Comparison of ENCODE assay signal across 1 cellular context in genomic region chr16:67917852-67918236, GRCh38.
TF ChIP-seq lines count a peak whose summit lies in the region.

No MANE protein-coding gene starts in this region.

TF ChIP-seq in K562, 482 proteins besides CTCF, POLR2A, EP300 and RAD21 (continues in another document):
- TF ChIP-seq ILK (tag; IDR thresholded peaks at IDR 0.05; ENCODE audit: borderline replicate concordance, low read depth) = no peak
- TF ChIP-seq, protein P1, sequence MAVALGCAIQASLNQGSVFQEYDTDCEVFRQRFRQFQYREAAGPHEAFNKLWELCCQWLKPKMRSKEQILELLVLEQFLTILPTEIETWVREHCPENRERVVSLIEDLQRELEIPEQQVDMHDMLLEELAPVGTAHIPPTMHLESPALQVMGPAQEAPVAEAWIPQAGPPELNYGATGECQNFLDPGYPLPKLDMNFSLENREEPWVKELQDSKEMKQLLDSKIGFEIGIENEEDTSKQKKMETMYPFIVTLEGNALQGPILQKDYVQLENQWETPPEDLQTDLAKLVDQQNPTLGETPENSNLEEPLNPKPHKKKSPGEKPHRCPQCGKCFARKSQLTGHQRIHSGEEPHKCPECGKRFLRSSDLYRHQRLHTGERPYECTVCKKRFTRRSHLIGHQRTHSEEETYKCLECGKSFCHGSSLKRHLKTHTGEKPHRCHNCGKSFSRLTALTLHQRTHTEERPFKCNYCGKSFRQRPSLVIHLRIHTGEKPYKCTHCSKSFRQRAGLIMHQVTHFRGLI (CRISPR knock-in tag; IDR thresholded peaks at IDR 0.05) = no peak
- TF ChIP-seq NUFIP1 (IDR thresholded peaks at IDR 0.05; ENCODE audit: partially characterized antibody) = no peak
- TF ChIP-seq, protein P2, sequence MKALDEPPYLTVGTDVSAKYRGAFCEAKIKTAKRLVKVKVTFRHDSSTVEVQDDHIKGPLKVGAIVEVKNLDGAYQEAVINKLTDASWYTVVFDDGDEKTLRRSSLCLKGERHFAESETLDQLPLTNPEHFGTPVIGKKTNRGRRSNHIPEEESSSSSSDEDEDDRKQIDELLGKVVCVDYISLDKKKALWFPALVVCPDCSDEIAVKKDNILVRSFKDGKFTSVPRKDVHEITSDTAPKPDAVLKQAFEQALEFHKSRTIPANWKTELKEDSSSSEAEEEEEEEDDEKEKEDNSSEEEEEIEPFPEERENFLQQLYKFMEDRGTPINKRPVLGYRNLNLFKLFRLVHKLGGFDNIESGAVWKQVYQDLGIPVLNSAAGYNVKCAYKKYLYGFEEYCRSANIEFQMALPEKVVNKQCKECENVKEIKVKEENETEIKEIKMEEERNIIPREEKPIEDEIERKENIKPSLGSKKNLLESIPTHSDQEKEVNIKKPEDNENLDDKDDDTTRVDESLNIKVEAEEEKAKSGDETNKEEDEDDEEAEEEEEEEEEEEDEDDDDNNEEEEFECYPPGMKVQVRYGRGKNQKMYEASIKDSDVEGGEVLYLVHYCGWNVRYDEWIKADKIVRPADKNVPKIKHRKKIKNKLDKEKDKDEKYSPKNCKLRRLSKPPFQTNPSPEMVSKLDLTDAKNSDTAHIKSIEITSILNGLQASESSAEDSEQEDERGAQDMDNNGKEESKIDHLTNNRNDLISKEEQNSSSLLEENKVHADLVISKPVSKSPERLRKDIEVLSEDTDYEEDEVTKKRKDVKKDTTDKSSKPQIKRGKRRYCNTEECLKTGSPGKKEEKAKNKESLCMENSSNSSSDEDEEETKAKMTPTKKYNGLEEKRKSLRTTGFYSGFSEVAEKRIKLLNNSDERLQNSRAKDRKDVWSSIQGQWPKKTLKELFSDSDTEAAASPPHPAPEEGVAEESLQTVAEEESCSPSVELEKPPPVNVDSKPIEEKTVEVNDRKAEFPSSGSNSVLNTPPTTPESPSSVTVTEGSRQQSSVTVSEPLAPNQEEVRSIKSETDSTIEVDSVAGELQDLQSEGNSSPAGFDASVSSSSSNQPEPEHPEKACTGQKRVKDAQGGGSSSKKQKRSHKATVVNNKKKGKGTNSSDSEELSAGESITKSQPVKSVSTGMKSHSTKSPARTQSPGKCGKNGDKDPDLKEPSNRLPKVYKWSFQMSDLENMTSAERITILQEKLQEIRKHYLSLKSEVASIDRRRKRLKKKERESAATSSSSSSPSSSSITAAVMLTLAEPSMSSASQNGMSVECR (CRISPR knock-in tag; IDR thresholded peaks at IDR 0.05) = no peak
- TF ChIP-seq RBM14 (IDR thresholded peaks at IDR 0.05; ENCODE audit: borderline replicate concordance, insufficient read depth, low read depth, low read length) = no peak
- TF ChIP-seq, protein P3, sequence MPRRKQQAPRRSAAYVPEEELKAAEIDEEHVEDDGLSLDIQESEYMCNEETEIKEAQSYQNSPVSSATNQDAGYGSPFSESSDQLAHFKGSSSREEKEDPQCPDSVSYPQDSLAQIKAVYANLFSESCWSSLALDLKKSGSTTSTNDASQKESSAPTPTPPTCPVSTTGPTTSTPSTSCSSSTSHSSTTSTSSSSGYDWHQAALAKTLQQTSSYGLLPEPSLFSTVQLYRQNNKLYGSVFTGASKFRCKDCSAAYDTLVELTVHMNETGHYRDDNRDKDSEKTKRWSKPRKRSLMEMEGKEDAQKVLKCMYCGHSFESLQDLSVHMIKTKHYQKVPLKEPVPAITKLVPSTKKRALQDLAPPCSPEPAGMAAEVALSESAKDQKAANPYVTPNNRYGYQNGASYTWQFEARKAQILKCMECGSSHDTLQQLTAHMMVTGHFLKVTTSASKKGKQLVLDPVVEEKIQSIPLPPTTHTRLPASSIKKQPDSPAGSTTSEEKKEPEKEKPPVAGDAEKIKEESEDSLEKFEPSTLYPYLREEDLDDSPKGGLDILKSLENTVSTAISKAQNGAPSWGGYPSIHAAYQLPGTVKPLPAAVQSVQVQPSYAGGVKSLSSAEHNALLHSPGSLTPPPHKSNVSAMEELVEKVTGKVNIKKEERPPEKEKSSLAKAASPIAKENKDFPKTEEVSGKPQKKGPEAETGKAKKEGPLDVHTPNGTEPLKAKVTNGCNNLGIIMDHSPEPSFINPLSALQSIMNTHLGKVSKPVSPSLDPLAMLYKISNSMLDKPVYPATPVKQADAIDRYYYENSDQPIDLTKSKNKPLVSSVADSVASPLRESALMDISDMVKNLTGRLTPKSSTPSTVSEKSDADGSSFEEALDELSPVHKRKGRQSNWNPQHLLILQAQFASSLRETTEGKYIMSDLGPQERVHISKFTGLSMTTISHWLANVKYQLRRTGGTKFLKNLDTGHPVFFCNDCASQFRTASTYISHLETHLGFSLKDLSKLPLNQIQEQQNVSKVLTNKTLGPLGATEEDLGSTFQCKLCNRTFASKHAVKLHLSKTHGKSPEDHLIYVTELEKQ (CRISPR knock-in tag; IDR thresholded peaks at IDR 0.05) = no peak
- TF ChIP-seq TFE3 (CRISPR knock-in tag; IDR thresholded peaks at IDR 0.05) = no peak
- no peak for TF ChIP-seq NFE2 (IDR thresholded peaks at IDR 0.05; ENCODE audit: low read depth)
- TF ChIP-seq ZNF79 (CRISPR knock-in tag; IDR thresholded peaks at IDR 0.05; ENCODE audit: low read depth) = no peak
- TF ChIP-seq HIVEP1 (CRISPR knock-in tag; IDR thresholded peaks at IDR 0.05) = no peak
- TF ChIP-seq ZNF436 (CRISPR knock-in tag; IDR thresholded peaks at IDR 0.05) = no peak
- no peak for TF ChIP-seq AFF4 (CRISPR knock-in tag; IDR thresholded peaks at IDR 0.05)
- no peak for TF ChIP-seq PRMT5 (CRISPR knock-in tag; IDR thresholded peaks at IDR 0.05)
- no peak for TF ChIP-seq ZNF316 (IDR thresholded peaks at IDR 0.05)
- 0 out of 4 replicates have a peak, but pooled peaks of 1 of the 2 experiments have one; percentile 25 for TF ChIP-seq HDAC1 (IDR thresholded peaks at IDR 0.05)
- TF ChIP-seq, protein P4, sequence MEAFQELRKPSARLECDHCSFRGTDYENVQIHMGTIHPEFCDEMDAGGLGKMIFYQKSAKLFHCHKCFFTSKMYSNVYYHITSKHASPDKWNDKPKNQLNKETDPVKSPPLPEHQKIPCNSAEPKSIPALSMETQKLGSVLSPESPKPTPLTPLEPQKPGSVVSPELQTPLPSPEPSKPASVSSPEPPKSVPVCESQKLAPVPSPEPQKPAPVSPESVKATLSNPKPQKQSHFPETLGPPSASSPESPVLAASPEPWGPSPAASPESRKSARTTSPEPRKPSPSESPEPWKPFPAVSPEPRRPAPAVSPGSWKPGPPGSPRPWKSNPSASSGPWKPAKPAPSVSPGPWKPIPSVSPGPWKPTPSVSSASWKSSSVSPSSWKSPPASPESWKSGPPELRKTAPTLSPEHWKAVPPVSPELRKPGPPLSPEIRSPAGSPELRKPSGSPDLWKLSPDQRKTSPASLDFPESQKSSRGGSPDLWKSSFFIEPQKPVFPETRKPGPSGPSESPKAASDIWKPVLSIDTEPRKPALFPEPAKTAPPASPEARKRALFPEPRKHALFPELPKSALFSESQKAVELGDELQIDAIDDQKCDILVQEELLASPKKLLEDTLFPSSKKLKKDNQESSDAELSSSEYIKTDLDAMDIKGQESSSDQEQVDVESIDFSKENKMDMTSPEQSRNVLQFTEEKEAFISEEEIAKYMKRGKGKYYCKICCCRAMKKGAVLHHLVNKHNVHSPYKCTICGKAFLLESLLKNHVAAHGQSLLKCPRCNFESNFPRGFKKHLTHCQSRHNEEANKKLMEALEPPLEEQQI (IDR thresholded peaks at IDR 0.05) = no peak
- peak; percentile 70 for TF ChIP-seq SMARCA4 (IDR thresholded peaks at IDR 0.05)
- TF ChIP-seq, protein P5, sequence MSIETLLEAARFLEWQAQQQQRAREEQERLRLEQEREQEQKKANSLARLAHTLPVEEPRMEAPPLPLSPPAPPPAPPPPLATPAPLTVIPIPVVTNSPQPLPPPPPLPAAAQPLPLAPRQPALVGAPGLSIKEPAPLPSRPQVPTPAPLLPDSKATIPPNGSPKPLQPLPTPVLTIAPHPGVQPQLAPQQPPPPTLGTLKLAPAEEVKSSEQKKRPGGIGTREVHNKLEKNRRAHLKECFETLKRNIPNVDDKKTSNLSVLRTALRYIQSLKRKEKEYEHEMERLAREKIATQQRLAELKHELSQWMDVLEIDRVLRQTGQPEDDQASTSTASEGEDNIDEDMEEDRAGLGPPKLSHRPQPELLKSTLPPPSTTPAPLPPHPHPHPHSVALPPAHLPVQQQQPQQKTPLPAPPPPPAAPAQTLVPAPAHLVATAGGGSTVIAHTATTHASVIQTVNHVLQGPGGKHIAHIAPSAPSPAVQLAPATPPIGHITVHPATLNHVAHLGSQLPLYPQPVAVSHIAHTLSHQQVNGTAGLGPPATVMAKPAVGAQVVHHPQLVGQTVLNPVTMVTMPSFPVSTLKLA (conservative IDR thresholded peaks at IDR 0.05) = no peak
- no peak for TF ChIP-seq HDGF (IDR thresholded peaks at IDR 0.05)
- TF ChIP-seq HCFC1 (IDR thresholded peaks at IDR 0.05; ENCODE audit: low read depth, low read length) = no peak
- TF ChIP-seq KLF1 (tag; IDR thresholded peaks at IDR 0.05) = no peak
- no peak for TF ChIP-seq ZNF253 (CRISPR knock-in tag; conservative IDR thresholded peaks at IDR 0.05)
- TF ChIP-seq PTRF (tag; IDR thresholded peaks at IDR 0.05) = no peak
- TF ChIP-seq CCAR2 (IDR thresholded peaks at IDR 0.05; ENCODE audit: low read depth, low read length) = no peak
- TF ChIP-seq ZSCAN32 (CRISPR knock-in tag; IDR thresholded peaks at IDR 0.05) = no peak
- TF ChIP-seq, protein P6, sequence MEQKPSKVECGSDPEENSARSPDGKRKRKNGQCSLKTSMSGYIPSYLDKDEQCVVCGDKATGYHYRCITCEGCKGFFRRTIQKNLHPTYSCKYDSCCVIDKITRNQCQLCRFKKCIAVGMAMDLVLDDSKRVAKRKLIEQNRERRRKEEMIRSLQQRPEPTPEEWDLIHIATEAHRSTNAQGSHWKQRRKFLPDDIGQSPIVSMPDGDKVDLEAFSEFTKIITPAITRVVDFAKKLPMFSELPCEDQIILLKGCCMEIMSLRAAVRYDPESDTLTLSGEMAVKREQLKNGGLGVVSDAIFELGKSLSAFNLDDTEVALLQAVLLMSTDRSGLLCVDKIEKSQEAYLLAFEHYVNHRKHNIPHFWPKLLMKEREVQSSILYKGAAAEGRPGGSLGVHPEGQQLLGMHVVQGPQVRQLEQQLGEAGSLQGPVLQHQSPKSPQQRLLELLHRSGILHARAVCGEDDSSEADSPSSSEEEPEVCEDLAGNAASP (IDR thresholded peaks at IDR 0.05) = no peak
- TF ChIP-seq CTBP1 (IDR thresholded peaks at IDR 0.05; ENCODE audit: borderline replicate concordance) = peak; percentile 78
- no peak for TF ChIP-seq RFX1 (IDR thresholded peaks at IDR 0.05)
- TF ChIP-seq MYBL2 (IDR thresholded peaks at IDR 0.05; ENCODE audit: low read depth) = no peak
- no peak for TF ChIP-seq MYBL2 (CRISPR knock-in tag; IDR thresholded peaks at IDR 0.05; ENCODE audit: borderline replicate concordance)
- no peak for TF ChIP-seq NFYB (IDR thresholded peaks at IDR 0.05; ENCODE audit: extremely low read depth, insufficient read length)
- no peak for TF ChIP-seq MITF (IDR thresholded peaks at IDR 0.05)
- TF ChIP-seq E2F6 (IDR thresholded peaks at IDR 0.05; ENCODE audit: borderline replicate concordance in 1 of 2, extremely low read depth in 1 of 2, insufficient read depth in 1 of 2, insufficient read length in 1 of 2, low read depth in 1 of 2, low read length in 1 of 2, poor library complexity in 1 of 2, severe bottlenecking in 1 of 2) = no peak
- no peak for TF ChIP-seq BHLHE40 (IDR thresholded peaks at IDR 0.05; ENCODE audit: low read length)
- peak; percentile 73 for TF ChIP-seq MEIS2 (IDR thresholded peaks at IDR 0.05; ENCODE audit: partially characterized antibody)
- TF ChIP-seq ZNF561 (CRISPR knock-in tag; conservative IDR thresholded peaks at IDR 0.05) = no peak
